ENCODE assay signal across 1 cellular context in the genomic region with DNA sequence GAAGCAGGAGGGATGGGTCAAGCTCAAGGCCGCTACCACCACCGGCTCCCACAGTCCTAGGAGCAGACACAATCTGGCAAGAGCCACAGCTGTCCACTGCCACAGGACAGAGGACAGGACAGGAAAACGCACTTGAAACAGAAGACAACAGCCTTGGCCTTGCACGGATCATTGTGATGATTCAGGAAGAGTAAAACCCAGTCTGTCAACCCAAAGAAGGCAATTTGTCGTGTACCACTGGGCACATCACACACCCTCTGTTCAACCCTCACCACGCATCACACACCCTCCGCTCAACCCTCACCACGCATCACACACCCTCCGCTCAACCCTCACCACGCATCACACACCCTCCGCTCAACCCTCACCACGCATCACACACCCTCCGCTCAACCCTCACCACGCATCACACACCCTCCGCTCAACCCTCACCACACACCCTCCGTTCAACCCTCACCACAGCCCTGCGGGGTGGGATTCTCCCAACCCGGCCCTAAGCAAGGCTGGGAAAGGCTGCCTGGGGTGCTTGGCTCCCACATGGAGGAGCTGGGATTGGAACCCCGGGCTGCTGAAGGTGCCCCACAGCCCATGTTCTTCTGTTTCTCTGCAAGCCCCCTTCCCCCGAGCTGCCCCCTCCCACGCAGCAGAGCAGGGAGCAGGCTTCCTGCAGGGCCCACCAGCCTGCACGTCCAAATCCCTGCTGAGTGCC.
TF ChIP-seq lines count a peak whose summit lies in the region.

No MANE protein-coding gene starts in this region.

TF ChIP-seq in GM12878, 131 proteins besides CTCF, POLR2A, EP300 and RAD21:
- TF ChIP-seq TCF3 (IDR thresholded peaks at IDR 0.05; ENCODE audit: borderline replicate concordance, insufficient read depth, low read depth, low read length), result no peak
- no peak for TF ChIP-seq ZNF384 (IDR thresholded peaks at IDR 0.05; ENCODE audit: borderline replicate concordance, low read depth, low read length)
- no peak for TF ChIP-seq MYC (IDR thresholded peaks at IDR 0.05; ENCODE audit: insufficient read depth, insufficient read length, insufficient replicate concordance, low read length, severe bottlenecking)
- peak; percentile 70; the same call in 1 of the 2 replicates for TF ChIP-seq POLR2AphosphoS5 (IDR thresholded peaks at IDR 0.05; ENCODE audit: low read length)
